ENCODE assay signal across 8 cellular contexts in the genomic region with DNA sequence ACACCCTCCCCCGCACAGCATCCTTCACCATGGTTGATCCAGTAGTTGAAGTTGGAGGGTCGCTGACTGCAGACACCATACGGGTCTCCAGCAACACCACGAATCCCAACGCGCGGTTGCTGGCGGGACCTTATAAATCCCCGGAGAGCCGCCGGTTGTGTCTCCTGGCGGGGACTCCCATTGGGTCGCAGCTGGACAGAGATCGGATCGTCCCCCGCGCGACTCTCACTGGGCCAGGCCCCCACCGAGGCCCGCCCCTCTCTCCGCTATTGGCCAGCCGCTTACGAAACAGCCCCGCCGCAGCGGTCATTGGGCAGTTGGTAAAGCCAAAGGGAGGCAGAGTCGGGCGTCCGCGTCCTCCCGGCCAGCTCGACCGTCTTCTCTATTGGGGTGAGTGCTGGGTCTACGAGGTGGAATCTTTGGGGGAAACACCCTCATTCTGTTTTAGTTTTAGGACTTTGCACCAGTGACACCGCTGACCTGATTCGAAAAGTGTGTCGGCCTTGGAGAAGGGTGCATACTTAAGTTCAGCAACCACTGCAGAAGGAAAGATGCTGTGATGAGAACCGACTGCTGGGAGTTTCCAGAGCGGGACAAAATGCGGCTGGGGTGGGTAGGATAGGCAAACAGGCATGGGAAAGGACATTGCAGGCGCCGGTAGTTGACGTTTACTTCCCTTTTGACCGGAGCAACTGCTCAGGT. TPM values are rescaled to one million over a fixed set of nuclear protein-coding genes. Genes with fewer than 3 reads are reported as not detected.
A peak's percentile ranks its signal among the peaks of the same experiment; 100 is the strongest.
DNase-seq lines count a peak whose midpoint lies in the region; ATAC-seq, FAIRE-seq and TF ChIP-seq lines count a peak whose summit lies in the region.

No MANE protein-coding gene starts in this region.

- no peaks in the 10 kb centered on the region for H3K36me3 Mint-ChIP-seq in activated CD8-positive, alpha-beta T cell treated with anti-CD3 and anti-CD28 coated beads for 36 hours (ENCODE audit: low read depth)

- no peak overlapping the region for H3K27ac ChIP-seq in endothelial cell of umbilical vein (ENCODE audit: insufficient read depth, low read depth, low read length)
- H3K27ac ChIP-seq in mesenchymal stem cell (ENCODE audit: low read length, poor library complexity, severe bottlenecking) = no peak overlapping the region

- no peak overlapping the region for H3K4ac ChIP-seq in mesenchymal stem cell (ENCODE audit: low read depth in 1 of 2, low read length in 2 of 2)

- no peak overlapping the region for H2BK120ac ChIP-seq in mesenchymal stem cell (ENCODE audit: low read depth, low read length)

- no peak overlapping the region for H4K91ac ChIP-seq in mesenchymal stem cell (ENCODE audit: low read length)

- H3K27me3 Mint-ChIP-seq in activated CD8-positive, alpha-beta T cell treated with anti-CD3 and anti-CD28 coated beads for 36 hours = peaks cover 48% of the 10 kb centered on the region

- H3K4me1 Mint-ChIP-seq in activated CD8-positive, alpha-beta T cell treated with anti-CD3 and anti-CD28 coated beads for 36 hours (ENCODE audit: low read depth) = peaks cover 3% of the 10 kb centered on the region

- H3K9me3 Mint-ChIP-seq in activated CD8-positive, alpha-beta T cell treated with anti-CD3 and anti-CD28 coated beads for 36 hours = no peaks in the 10 kb centered on the region

- H3K4me3 ChIP-seq in endothelial cell of umbilical vein (replicated peaks in 1 of 3; ENCODE audit: insufficient read depth in 1 of 3, low read depth in 1 of 3, low read length in 3 of 3) (peak overlapping the region; percentile 63 to 88 (median 70)), mesenchymal stem cell (ENCODE audit: insufficient read depth in 1 of 2, low read depth in 1 of 2, low read length in 2 of 2) (peak overlapping the region; percentile 76 to 80)

- no peak for TF ChIP-seq POLR2A in endothelial cell of umbilical vein (IDR thresholded peaks at IDR 0.05; ENCODE audit: low read depth, low read length)

- ATAC-seq in GM18868 (IDR thresholded peaks at IDR 0.05; ENCODE audit: unreplicated experiment) = peak; percentile 88
- peak; percentile 68 for ATAC-seq in HG03196 (IDR thresholded peaks at IDR 0.05; ENCODE audit: unreplicated experiment)
- ATAC-seq in activated CD8-positive, alpha-beta T cell treated with anti-CD3 and anti-CD28 coated beads for 36 hours = peak; percentile 81

- CTCF ChIA-PET in activated CD8-positive, alpha-beta T cell treated with anti-CD3 and anti-CD28 coated beads for 36 hours (lab: Charles Lee) = interaction anchor here (2.2 to 2.4 kb wide), 2 partner anchors 9 to 13 kb away, joined by 9 to 10 read pairs; no protein-coding TSS in a partner anchor
- CTCF ChIA-PET in endothelial cell of umbilical vein (lab: Charles Lee) = interaction anchor here (1.2 to 1.8 kb wide), 6 partner anchors 9 to 44 kb away, joined by 3 to 5 read pairs (median 4); partner anchors contain the start of gene RABIF

- no TSS peak for BruUV-seq in endothelial cell of umbilical vein (replicated peaks; lab: Mats Ljungman, UMichigan)

- peak overlapping the region in 1 of 2 experiments; percentile 11 for H3K23ac ChIP-seq in mesenchymal stem cell (ENCODE audit: low read length in 2 of 2)

- DNase-seq in AG08395 (ENCODE audit: low spot score) (peak; percentile 97), NCI-H460 (ENCODE audit: extremely low read depth, low read depth) (peak; percentile 89), endothelial cell of umbilical vein (ENCODE audit: low read depth, low spot score) (peak; percentile 93), mesenchymal stem cell (peak; percentile 95)
- peak; percentile 60 for DNase-seq in activated CD8-positive, alpha-beta T cell treated with anti-CD3 and anti-CD28 coated beads for 36 hours
- DNase-seq in stimulated activated CD8-positive, alpha-beta memory T cell treated with anti-CD3 and anti-CD28 coated beads, Interleukin-4, amount 100 ng/mL, for 24 hours (ENCODE audit: low read depth) = peak; percentile 36

- peaks cover 3 to 5% of the 10 kb centered on the region in 2 experiments for H3K27me3 ChIP-seq in endothelial cell of umbilical vein (ENCODE audit: control insufficient read depth in 2 of 2, insufficient read depth in 2 of 2, low read length in 2 of 2)
- H3K27me3 ChIP-seq in mesenchymal stem cell (ENCODE audit: control insufficient read depth in 1 of 2, insufficient read depth in 1 of 2, low read length in 2 of 2) = peaks cover 5 to 38% of the 10 kb centered on the region in 2 experiments

- H3K9ac ChIP-seq in endothelial cell of umbilical vein (replicated peaks; ENCODE audit: extremely low read depth, insufficient read depth, low read length) (peak overlapping the region; percentile 48), mesenchymal stem cell (ENCODE audit: low read length) (peak overlapping the region; percentile 38)

- no peak for TF ChIP-seq CTCF in activated CD8-positive, alpha-beta T cell treated with anti-CD3 and anti-CD28 coated beads for 36 hours (IDR thresholded peaks at IDR 0.05)
- TF ChIP-seq CTCF in endothelial cell of umbilical vein (IDR thresholded peaks at IDR 0.05; ENCODE audit: extremely low read depth in 1 of 2, insufficient read depth in 1 of 2, low read depth in 1 of 2, low read length in 2 of 2) = no peak

- WGBS in mesenchymal stem cell = under 1% methylated on average over 44 of the region's 44 CpGs

- H3K36me3 ChIP-seq in endothelial cell of umbilical vein (ENCODE audit: control insufficient read depth in 2 of 2, extremely low read depth in 1 of 2, insufficient read depth in 2 of 2, low read length in 2 of 2) (no peaks in the 10 kb centered on the region), mesenchymal stem cell (ENCODE audit: control insufficient read depth in 1 of 2, insufficient read depth in 2 of 2, low read depth in 1 of 2, low read length in 2 of 2) (peaks cover 0 to 3% of the 10 kb centered on the region in 2 experiments)

- H3K14ac ChIP-seq in mesenchymal stem cell (ENCODE audit: low read length in 2 of 2) = no peak overlapping the region

- peak overlapping the region; percentile 77 for H3K4me2 ChIP-seq in endothelial cell of umbilical vein (ENCODE audit: insufficient read depth, low read length)
- H3K4me2 ChIP-seq in mesenchymal stem cell (ENCODE audit: low read length, poor library complexity, severe bottlenecking) = peak overlapping the region; percentile 98

- H3K79me2 ChIP-seq in endothelial cell of umbilical vein (ENCODE audit: control insufficient read depth, insufficient read depth, low read length) = no peaks in the 10 kb centered on the region

- peak overlapping the region; percentile 97 for H2AFZ ChIP-seq in endothelial cell of umbilical vein (ENCODE audit: low read depth, low read length)
- peak overlapping the region; percentile 86 for H2AFZ ChIP-seq in mesenchymal stem cell (ENCODE audit: low read depth, low read length)

- H4K8ac ChIP-seq in mesenchymal stem cell (ENCODE audit: low read length) = peak overlapping the region; percentile 14

- no peak overlapping the region for H3K27ac Mint-ChIP-seq in activated CD8-positive, alpha-beta T cell treated with anti-CD3 and anti-CD28 coated beads for 36 hours

- no peak overlapping the region for H3K18ac ChIP-seq in mesenchymal stem cell (ENCODE audit: low read depth in 1 of 2, low read length in 2 of 2)

- peaks cover 10% of the 10 kb centered on the region for H3K4me1 ChIP-seq in endothelial cell of umbilical vein (ENCODE audit: control insufficient read depth, extremely low read depth, insufficient read depth, low read length)
- H3K4me1 ChIP-seq in mesenchymal stem cell (ENCODE audit: control insufficient read depth, insufficient read depth, low read depth, low read length) = peaks cover 5% of the 10 kb centered on the region

- H4K20me1 ChIP-seq in endothelial cell of umbilical vein (replicated peaks; ENCODE audit: control insufficient read depth, extremely low read depth, insufficient read depth, low read length) = no peaks in the 10 kb centered on the region

- H3K9me1 ChIP-seq in endothelial cell of umbilical vein (replicated peaks; ENCODE audit: control insufficient read depth, extremely low read depth, insufficient read depth, low read length) = no peaks in the 10 kb centered on the region

- H3K4me3 Mint-ChIP-seq in activated CD8-positive, alpha-beta T cell treated with anti-CD3 and anti-CD28 coated beads for 36 hours = peak overlapping the region; percentile 74

- no peak overlapping the region for H2AK5ac ChIP-seq in mesenchymal stem cell (ENCODE audit: low read length, severe bottlenecking)

- intact Hi-C loops in activated CD8-positive, alpha-beta T cell treated with anti-CD3 and anti-CD28 coated beads for 36 hours (cut with micrococcal nuclease) = no loop called here
- intact Hi-C loops in endothelial cell of umbilical vein (cut with micrococcal nuclease) = loop anchor here (1.0 kb wide), 2 partner anchors 27 to 51 kb away; partner anchors contain the start of gene PCAT6

- H2BK15ac ChIP-seq in mesenchymal stem cell (ENCODE audit: low read depth, poor library complexity, severe bottlenecking) = no peak overlapping the region

- H3K79me1 ChIP-seq in mesenchymal stem cell (replicated peaks; ENCODE audit: low read length, poor library complexity, severe bottlenecking) = no peaks in the 10 kb centered on the region

- dilution Hi-C loops in endothelial cell of umbilical vein (cut with MboI; ENCODE audit: extremely low pct_ligation_motif_present, low sequenced_read_pairs) = no loop called here

- POLR2A ChIA-PET in activated CD8-positive, alpha-beta T cell treated with anti-CD3 and anti-CD28 coated beads for 36 hours (lab: Charles Lee) = interaction anchor here (0.7 to 1.2 kb wide), 2 partner anchors 13 to 20 kb away, joined by 3 to 4 read pairs; no protein-coding TSS in a partner anchor
- POLR2A ChIA-PET in endothelial cell of umbilical vein (lab: Charles Lee) = interaction anchor here (1.2 kb wide), 2 partner anchors 11 to 50 kb away, joined by 3 to 4 read pairs; partner anchors contain the start of gene PCAT6

- H2BK12ac ChIP-seq in mesenchymal stem cell (ENCODE audit: low read length in 2 of 2) = no peak overlapping the region

- FAIRE-seq in endothelial cell of umbilical vein (lab: Jason Lieb, UNC) = peak; percentile 97

- H3K9me3 ChIP-seq in endothelial cell of umbilical vein (replicated peaks; ENCODE audit: control insufficient read depth, insufficient read depth, low read length) (no peaks in the 10 kb centered on the region), mesenchymal stem cell (ENCODE audit: control insufficient read depth, low read length) (no peaks in the 10 kb centered on the region)

- H2BK5ac ChIP-seq in mesenchymal stem cell (ENCODE audit: low read depth, low read length, poor library complexity, severe bottlenecking) = no peak overlapping the region

RNA-seq across cellular contexts. Expression of gene RABIF, which starts 27.4 kb away (rescaled TPM):
- 13.5 and 13.8 TPM in 2 replicates for total RNA-seq in NCI-H460 (2014; rRNA removed; shearing (Covaris generic))
- polyA plus RNA-seq in NCI-H460 (2014; cell fraction: nucleus; rRNA removed) = 7.7 and 8.6 TPM in 2 replicates
- 1 to 10 TPM; 7.0 to 7.1 TPM for total RNA-seq in activated CD8-positive, alpha-beta T cell treated with anti-CD3 and anti-CD28 coated beads for 36 hours
- 13.1 and 15.8 TPM in 2 replicates for total RNA-seq in endothelial cell of umbilical vein
- polyA plus RNA-seq in endothelial cell of umbilical vein = 15.4 and 17.1 TPM in 2 replicates
- 15.4 and 15.7 TPM in 2 replicates for polyA plus RNA-seq in endothelial cell of umbilical vein (2011; cell fraction: cytosol; rRNA removed)
- 5.3 and 7.6 TPM in 2 replicates for polyA plus RNA-seq in endothelial cell of umbilical vein (2011; cell fraction: nucleus; rRNA removed)
- 13.7 and 18.1 TPM in 2 replicates for polyA plus RNA-seq in endothelial cell of umbilical vein (2012)
- 14.0 and 18.2 TPM in 2 replicates for polyA minus RNA-seq in endothelial cell of umbilical vein
- 8.9 TPM for polyA minus RNA-seq in endothelial cell of umbilical vein (2011; cell fraction: cytosol; rRNA and poly(A)+ RNA removed)
- 5.9 and 8.8 TPM in 2 replicates for polyA minus RNA-seq in endothelial cell of umbilical vein (2011; cell fraction: nucleus; rRNA and poly(A)+ RNA removed)
- 12.4 TPM for polyA plus RNA-seq in mesenchymal stem cell (2013, experiment 1 of 2)
- 12.2 TPM for polyA plus RNA-seq in mesenchymal stem cell (2013, experiment 2 of 2)

RNA-seq across cellular contexts. Expression of gene PCAT6, which starts 50.8 kb away (rescaled TPM):
- total RNA-seq in NCI-H460 (2014; rRNA removed; shearing (Covaris generic)) = 0.46 and 0.52 TPM in 2 replicates
- polyA plus RNA-seq in NCI-H460 (2014; cell fraction: nucleus; rRNA removed) = not detected in 2 replicates
- 1 to 10 TPM in 1 of 2 experiments, under 1 TPM in 1; 0.94 to 2.4 TPM for total RNA-seq in activated CD8-positive, alpha-beta T cell treated with anti-CD3 and anti-CD28 coated beads for 36 hours
- total RNA-seq in endothelial cell of umbilical vein = 1.5 and 1.7 TPM in 2 replicates
- 2.4 and 2.9 TPM in 2 replicates for polyA plus RNA-seq in endothelial cell of umbilical vein
- 1.3 and 1.6 TPM in 2 replicates for polyA plus RNA-seq in endothelial cell of umbilical vein (2011; cell fraction: cytosol; rRNA removed)
- 0.85 and 1.2 TPM in 2 replicates for polyA plus RNA-seq in endothelial cell of umbilical vein (2011; cell fraction: nucleus; rRNA removed)
- 2.0 and 4.7 TPM in 2 replicates for polyA plus RNA-seq in endothelial cell of umbilical vein (2012)
- polyA minus RNA-seq in endothelial cell of umbilical vein = 0.87 and 0.96 TPM in 2 replicates
- polyA minus RNA-seq in endothelial cell of umbilical vein (2011; cell fraction: cytosol; rRNA and poly(A)+ RNA removed) = not detected
- polyA minus RNA-seq in endothelial cell of umbilical vein (2011; cell fraction: nucleus; rRNA and poly(A)+ RNA removed) = 1.2 and 2.5 TPM in 2 replicates
- polyA plus RNA-seq in mesenchymal stem cell (2013, experiment 1 of 2) = 9.8 TPM
- 9.7 TPM for polyA plus RNA-seq in mesenchymal stem cell (2013, experiment 2 of 2)

RNA-seq across cellular contexts. Expression of gene KDM5B, which starts 53.4 kb away (rescaled TPM):
- 40.1 and 46.3 TPM in 2 replicates for total RNA-seq in NCI-H460 (2014; rRNA removed; shearing (Covaris generic))
- 8.2 and 22.9 TPM in 2 replicates for polyA plus RNA-seq in NCI-H460 (2014; cell fraction: nucleus; rRNA removed)
- total RNA-seq in activated CD8-positive, alpha-beta T cell treated with anti-CD3 and anti-CD28 coated beads for 36 hours = 10 to 100 TPM; 54.8 to 60.3 TPM
- total RNA-seq in endothelial cell of umbilical vein = 65.5 and 69.8 TPM in 2 replicates
- polyA plus RNA-seq in endothelial cell of umbilical vein = 25.2 and 25.9 TPM in 2 replicates
- 25.9 and 28.8 TPM in 2 replicates for polyA plus RNA-seq in endothelial cell of umbilical vein (2011; cell fraction: cytosol; rRNA removed)
- polyA plus RNA-seq in endothelial cell of umbilical vein (2011; cell fraction: nucleus; rRNA removed) = 85.8 and 87.1 TPM in 2 replicates
- 33.0 and 34.5 TPM in 2 replicates for polyA plus RNA-seq in endothelial cell of umbilical vein (2012)
- 107 and 108 TPM in 2 replicates for polyA minus RNA-seq in endothelial cell of umbilical vein
- 14.7 TPM for polyA minus RNA-seq in endothelial cell of umbilical vein (2011; cell fraction: cytosol; rRNA and poly(A)+ RNA removed)
- polyA minus RNA-seq in endothelial cell of umbilical vein (2011; cell fraction: nucleus; rRNA and poly(A)+ RNA removed) = 138 and 155 TPM in 2 replicates
- 35.8 TPM for polyA plus RNA-seq in mesenchymal stem cell (2013, experiment 1 of 2)
- polyA plus RNA-seq in mesenchymal stem cell (2013, experiment 2 of 2) = 33.6 TPM

Comparison
In these comparisons a context has a peak if more than half of its experiments do, and no peak if none do; other contexts are left out.
1. DNase-seq: peak in every context shown above with its lines; median percentile 97 in AG08395; 95 in mesenchymal stem cell; 93 in endothelial cell of umbilical vein; 89 in NCI-H460; 60 in activated CD8-positive, alpha-beta T cell treated with anti-CD3 and anti-CD28 coated beads for 36 hours; 36 in stimulated activated CD8-positive, alpha-beta memory T cell treated with anti-CD3 and anti-CD28 coated beads, Interleukin-4, amount 100 ng/mL, for 24 hours.